In genomic region chr6:119121367-119121766, GRCh38 we compare ENCODE assay signal across 1 cellular context.
A peak's percentile ranks its signal among the peaks of the same experiment; 100 is the strongest.
TF ChIP-seq lines count a peak whose summit lies in the region.

No MANE protein-coding gene starts in this region.

TF ChIP-seq in HepG2, 621 proteins besides CTCF, POLR2A, EP300 and RAD21:
- TF ChIP-seq ZSCAN9 (CRISPR knock-in tag; IDR thresholded peaks at IDR 0.05; ENCODE audit: borderline replicate concordance) (no peak), TRIM22 (IDR thresholded peaks at IDR 0.05) (no peak), MAFK (conservative IDR thresholded peaks at IDR 0.05 in 1 of 2, IDR thresholded peaks at IDR 0.05 in 1 of 2; ENCODE audit: low read length in 2 of 2) (peak; percentile 86 to 93), MAFF (IDR thresholded peaks at IDR 0.05; ENCODE audit: low read depth, low read length) (peak; percentile 80), ZNF180 (CRISPR knock-in tag; IDR thresholded peaks at IDR 0.05; ENCODE audit: borderline replicate concordance, low read depth) (no peak), MTA3 (CRISPR knock-in tag; IDR thresholded peaks at IDR 0.05) (no peak)
